In genomic region chr17:16971458-16972338, GRCh38 we compare ENCODE assay signal across 14 cellular contexts. TPM values are rescaled to one million over a fixed set of nuclear protein-coding genes. Genes with fewer than 3 reads are reported as not detected.
A peak's percentile ranks its signal among the peaks of the same experiment; 100 is the strongest.
DNase-seq lines count a peak whose midpoint lies in the region; ATAC-seq, FAIRE-seq and TF ChIP-seq lines count a peak whose summit lies in the region.
"Had no signal": no experiment of that assay in that cellular context is flagged by ENCODE, and none has a peak within 500 bp of the region (broad histone marks: within the 10 kb centered on the region; RNA-seq: fewer than 3 reads in every experiment).

Gene TNFRSF13B (minus strand): TSS chr17:16972118. CDS start chr17:16972075, 43 bp downstream.

- TF ChIP-seq CTCF in GM06990 (IDR thresholded peaks at IDR 0.05; ENCODE audit: insufficient read depth, low read length, poor library complexity, severe bottlenecking) (no peak), bronchial epithelial cell (IDR thresholded peaks at IDR 0.05; ENCODE audit: insufficient read depth, low read length, severe bottlenecking) (no peak), PC-3 (conservative IDR thresholded peaks at IDR 0.05; ENCODE audit: low read depth, low read length) (no peak)

- no TSS peak for BruUV-seq in PC-3 (replicated peaks; lab: Mats Ljungman, UMichigan)

- H3K27ac ChIP-seq in mesenchymal stem cell (ENCODE audit: low read length, poor library complexity, severe bottlenecking) (no peak within 1 kb of the TSS), PC-3 (ENCODE audit: low read length) (no peak within 1 kb of the TSS)

- FAIRE-seq in GM19239 (lab: Jason Lieb, UNC) (peak; percentile 98), bronchial epithelial cell (lab: Jason Lieb, UNC) (peak; percentile 40)

- no peak within 1 kb of the TSS for H2AK5ac ChIP-seq in mesenchymal stem cell (ENCODE audit: low read length, severe bottlenecking)

- no peak within 1 kb of the TSS for H2BK15ac ChIP-seq in mesenchymal stem cell (ENCODE audit: low read depth, poor library complexity, severe bottlenecking)

- no peak within 1 kb of the TSS for H4K8ac ChIP-seq in mesenchymal stem cell (ENCODE audit: low read length)

- H3K4ac ChIP-seq in mesenchymal stem cell (ENCODE audit: low read depth in 1 of 2, low read length in 2 of 2) = no peak within 1 kb of the TSS

- no peak within 1 kb of the TSS for H3K23ac ChIP-seq in mesenchymal stem cell (ENCODE audit: low read length in 2 of 2)

- H3K36me3 ChIP-seq in GM06990 (ENCODE audit: control insufficient read depth, insufficient read depth, low read length) (no peaks in the 10 kb centered on the region), bronchial epithelial cell (ENCODE audit: control insufficient read depth, insufficient read depth, low read length) (no peaks in the 10 kb centered on the region), mesenchymal stem cell (ENCODE audit: control insufficient read depth in 1 of 2, insufficient read depth in 2 of 2, low read depth in 1 of 2, low read length in 2 of 2) (no peaks in the 10 kb centered on the region), PC-3 (ENCODE audit: low read depth, low read length) (no peaks in the 10 kb centered on the region)

- no peaks in the 10 kb centered on the region for H3K79me2 ChIP-seq in PC-3 (ENCODE audit: low read length)

- no peak within 1 kb of the TSS for H2BK12ac ChIP-seq in mesenchymal stem cell (ENCODE audit: low read length in 2 of 2)

- H3K27me3 ChIP-seq in GM06990 (replicated peaks; ENCODE audit: control insufficient read depth, insufficient read depth, low read length) (no peaks in the 10 kb centered on the region), bronchial epithelial cell (ENCODE audit: control insufficient read depth, insufficient read depth, low read length) (no peaks in the 10 kb centered on the region), mesenchymal stem cell (ENCODE audit: control insufficient read depth in 1 of 2, insufficient read depth in 1 of 2, low read length in 2 of 2) (peaks cover 16 to 38% of the 10 kb centered on the region in 2 experiments), PC-3 (ENCODE audit: low read length) (no peaks in the 10 kb centered on the region)

- 94% methylated on average over 16 of the region's 17 CpGs for WGBS in mesenchymal stem cell

- POLR2A ChIA-PET in PC-3 (lab: Charles Lee; ENCODE audit: unreplicated experiment) = no interaction called here

- intact Hi-C loops in PC-3 (cut with micrococcal nuclease) = no loop called here

- no peak within 1 kb of the TSS for H2BK120ac ChIP-seq in mesenchymal stem cell (ENCODE audit: low read depth, low read length)

- no peak within 1 kb of the TSS for H4K91ac ChIP-seq in mesenchymal stem cell (ENCODE audit: low read length)

- H3K4me1 ChIP-seq in mesenchymal stem cell (ENCODE audit: control insufficient read depth, insufficient read depth, low read depth, low read length) (no peaks in the 10 kb centered on the region), PC-3 (ENCODE audit: insufficient read depth, low read length) (peaks cover 7% of the 10 kb centered on the region; the same call in 1 of the 2 replicates)

- H3K14ac ChIP-seq in mesenchymal stem cell (ENCODE audit: low read length in 2 of 2) = no peak within 1 kb of the TSS

- no peaks in the 10 kb centered on the region for H3F3A ChIP-seq in PC-3 (ENCODE audit: low read length, unreplicated experiment)

- ATAC-seq in HG02798 (IDR thresholded peaks at IDR 0.05; ENCODE audit: poor library complexity, unreplicated experiment) (peak; percentile 39), PC-3 (no peak)
- ATAC-seq: activated CD4-positive, alpha-beta T cell treated with anti-CD3 and anti-CD28 coated beads for 36 hours had no signal

- peak within 1 kb of the TSS; percentile 74 for H3K4me3 ChIP-seq in GM06990 (replicated peaks; ENCODE audit: low read depth, low read length)
- H3K4me3 ChIP-seq in bronchial epithelial cell (ENCODE audit: low read depth, low read length) = no peak within 1 kb of the TSS
- no peak within 1 kb of the TSS for H3K4me3 ChIP-seq in mesenchymal stem cell (ENCODE audit: insufficient read depth in 1 of 2, low read depth in 1 of 2, low read length in 2 of 2)
- no peak within 1 kb of the TSS for H3K4me3 ChIP-seq in PC-3 (ENCODE audit: low read length)

- CTCF ChIA-PET in PC-3 (lab: Charles Lee) = no interaction called here

- H2BK5ac ChIP-seq in mesenchymal stem cell (ENCODE audit: low read depth, low read length, poor library complexity, severe bottlenecking) = no peak within 1 kb of the TSS

- H3K9ac ChIP-seq in mesenchymal stem cell (ENCODE audit: low read length) = no peak within 1 kb of the TSS
- H3K9ac ChIP-seq in PC-3 (ENCODE audit: low read length) = no peak within 1 kb of the TSS

- peak; percentile 78 for DNase-seq in GM06990 (ENCODE audit: extremely low read depth, insufficient read length)
- no peak for DNase-seq in GM19239 (ENCODE audit: insufficient read length, low spot score)
- no peak for DNase-seq in bronchial epithelial cell (ENCODE audit: low read depth)
- DNase-seq in mesenchymal stem cell = no peak
- DNase-seq in NCI-H2029 (lab: John Stamatoyannopoulos, UW) = no peak
- DNase-seq in HCEC 1CT = no peak
- no peak for DNase-seq in PC-3
- DNase-seq: activated CD4-positive, alpha-beta T cell treated with anti-CD3 and anti-CD28 coated beads for 36 hours; activated effector memory CD4-positive, alpha-beta T cell treated with anti-CD3 and anti-CD28 coated beads, Interleukin-2, amount 50 U/mL, for 16 hours; cerebellar nuclear complex; NCI-H2227 treated with DMSO at 0.1 percent for 48 hours; stimulated activated CD4-positive, alpha-beta T cell treated with anti-CD3 and anti-CD28 coated beads, Interleukin-12 subunit alpha, Interleukin-12 subunit beta, amount 100 ng/mL, for 4 hours had no signal

- no peaks in the 10 kb centered on the region for H3K79me1 ChIP-seq in mesenchymal stem cell (replicated peaks; ENCODE audit: low read length, poor library complexity, severe bottlenecking)

- H3K9me2 ChIP-seq in PC-3 (replicated peaks; ENCODE audit: low read length) = no peaks in the 10 kb centered on the region

- H3K4me2 ChIP-seq in mesenchymal stem cell (ENCODE audit: low read length, poor library complexity, severe bottlenecking) (no peak within 1 kb of the TSS), PC-3 (ENCODE audit: low read length) (no peak within 1 kb of the TSS)

- no peak within 1 kb of the TSS for H2AFZ ChIP-seq in mesenchymal stem cell (ENCODE audit: low read depth, low read length)
- no peak within 1 kb of the TSS for H2AFZ ChIP-seq in PC-3 (ENCODE audit: low read length)

- no peaks in the 10 kb centered on the region for H4K20me1 ChIP-seq in PC-3 (ENCODE audit: low read length)

- H3K9me3 ChIP-seq in mesenchymal stem cell (ENCODE audit: control insufficient read depth, low read length) (no peaks in the 10 kb centered on the region), PC-3 (ENCODE audit: low read length) (no peaks in the 10 kb centered on the region)

- no peak within 1 kb of the TSS for H3K18ac ChIP-seq in mesenchymal stem cell (ENCODE audit: low read depth in 1 of 2, low read length in 2 of 2)

RNA-seq across cellular contexts. Expression of gene TNFRSF13B, which starts in this region (rescaled TPM):
- total RNA-seq in bronchial epithelial cell (not detected in 2 replicates), PC-3 (2014; rRNA removed) (not detected in 2 replicates)
- not detected for polyA plus RNA-seq in mesenchymal stem cell (2013, experiment 1 of 2)
- polyA plus RNA-seq in mesenchymal stem cell (2013, experiment 2 of 2) = not detected
- total RNA-seq: activated CD4-positive, alpha-beta T cell treated with anti-CD3 and anti-CD28 coated beads for 36 hours; G401 had no signal
